20 cellular contexts compared by ENCODE assay signal in the genomic region with DNA sequence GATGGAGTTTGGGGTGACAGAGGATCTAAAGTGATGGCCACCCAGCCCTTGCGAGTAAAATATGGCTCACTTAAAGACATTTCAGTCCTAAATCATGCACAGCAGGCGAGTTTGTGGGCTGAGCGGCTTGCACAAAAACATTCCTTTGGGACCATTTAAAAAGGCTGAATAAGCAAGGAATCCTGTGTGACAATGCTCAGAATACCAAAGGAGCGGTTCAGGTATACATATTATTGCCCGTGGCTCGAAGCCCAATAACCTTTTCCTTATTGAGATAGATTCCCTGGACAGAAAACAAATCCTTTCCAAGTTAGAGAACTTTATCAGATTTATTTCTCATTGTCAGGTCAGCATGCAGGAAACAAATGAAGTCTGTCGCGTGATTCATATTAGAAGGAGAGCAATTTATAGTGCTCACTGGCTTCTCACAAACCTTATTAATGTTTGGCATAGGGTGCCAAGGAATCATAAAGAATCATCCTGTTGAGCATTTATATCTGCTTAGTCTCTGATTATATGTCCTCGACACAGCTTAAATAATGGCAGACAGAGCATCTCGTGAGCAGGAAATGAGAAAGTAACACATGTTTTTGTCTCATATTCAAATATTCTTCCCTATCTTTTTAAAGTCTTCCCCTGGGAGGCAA.
A peak's percentile ranks its signal among the peaks of the same experiment; 100 is the strongest.
DNase-seq lines count a peak whose midpoint lies in the region; ATAC-seq, FAIRE-seq and TF ChIP-seq lines count a peak whose summit lies in the region.
"Had no signal": no experiment of that assay in that cellular context is flagged by ENCODE, and none has a peak within 500 bp of the region (broad histone marks: within the 10 kb centered on the region; RNA-seq: fewer than 3 reads in every experiment).

No MANE protein-coding gene starts in this region.

- intact Hi-C loops in endothelial cell of umbilical vein (cut with micrococcal nuclease), result no loop called here
- intact Hi-C loops in OCI-LY7 (cut with micrococcal nuclease; ENCODE audit: unreplicated experiment), result no loop called here

- BruUV-seq in endothelial cell of umbilical vein (replicated peaks; lab: Mats Ljungman, UMichigan), result no TSS peak
- BruUV-seq in OCI-LY7 (replicated peaks; lab: Mats Ljungman, UMichigan), result no TSS peak

- H3K9me1 ChIP-seq in endothelial cell of umbilical vein (replicated peaks; ENCODE audit: control insufficient read depth, extremely low read depth, insufficient read depth, low read length), result no peaks in the 10 kb centered on the region

- no peak for TF ChIP-seq RAD21 in SK-N-SH (IDR thresholded peaks at IDR 0.05; ENCODE audit: low read length)

- dilution Hi-C loops in endothelial cell of umbilical vein (cut with MboI; ENCODE audit: extremely low pct_ligation_motif_present, low sequenced_read_pairs), result no loop called here

- H3K79me2 ChIP-seq in SK-N-SH (ENCODE audit: insufficient read depth) (no peaks in the 10 kb centered on the region), endothelial cell of umbilical vein (ENCODE audit: control insufficient read depth, insufficient read depth, low read length) (no peaks in the 10 kb centered on the region), OCI-LY7 (ENCODE audit: insufficient read depth, low read depth, low read length) (no peaks in the 10 kb centered on the region)

- H3K9me3 ChIP-seq in BLaER1, result no peaks in the 10 kb centered on the region
- no peaks in the 10 kb centered on the region for H3K9me3 ChIP-seq in SK-N-SH
- no peaks in the 10 kb centered on the region for H3K9me3 ChIP-seq in endothelial cell of umbilical vein (replicated peaks; ENCODE audit: control insufficient read depth, insufficient read depth, low read length)
- H3K9me3 ChIP-seq in OCI-LY7 (ENCODE audit: low read length), result no peaks in the 10 kb centered on the region
- H3K9me3 ChIP-seq: A549, gastrocnemius medialis, tibial artery had no signal

- TF ChIP-seq EP300 in SK-N-SH (IDR thresholded peaks at IDR 0.05; ENCODE audit: borderline replicate concordance in 1 of 2, low read depth in 1 of 2, low read length in 1 of 2), result peak in 1 of 2 experiments; percentile 18; a peak in 1 of 4 replicates

- 69% methylated on average over 10 of the region's 10 CpGs for WGBS in SK-N-SH (ENCODE audit: low lambda C conversion rate)

- no peak overlapping the region for H3K27ac ChIP-seq in BLaER1
- 0 out of 4 replicates have a peak overlapping the region, but pooled peaks of 1 of the 2 experiments have one; percentile 5 for H3K27ac ChIP-seq in SK-N-SH (ENCODE audit: low read depth in 2 of 2, low read length in 1 of 2)
- H3K27ac ChIP-seq in endothelial cell of umbilical vein (ENCODE audit: insufficient read depth, low read depth, low read length), result no peak overlapping the region
- H3K27ac ChIP-seq in OCI-LY7 (ENCODE audit: low read depth, low read length, poor library complexity, severe bottlenecking), result no peak overlapping the region
- H3K27ac ChIP-seq: A549, gastrocnemius medialis, tibial artery had no signal

- FAIRE-seq in endothelial cell of umbilical vein (lab: Jason Lieb, UNC), result peak; percentile 56
- FAIRE-seq: A549 had no signal

- POLR2A ChIA-PET in SK-N-SH (lab: Yijun Ruan, JAX) (no interaction called here), endothelial cell of umbilical vein (lab: Charles Lee) (no interaction called here), OCI-LY7 (lab: Charles Lee) (no interaction called here)

- TF ChIP-seq POLR2A in endothelial cell of umbilical vein (IDR thresholded peaks at IDR 0.05; ENCODE audit: low read depth, low read length), result no peak

- H3K27me3 Mint-ChIP-seq in nephron (ENCODE audit: low read depth), result no peaks in the 10 kb centered on the region
- H3K27me3 Mint-ChIP-seq: CD4-positive, alpha-beta T cell; naive thymus-derived CD8-positive, alpha-beta T cell; stimulated activated memory B cell treated with anti-CD40 and anti-IgM and Interleukin-4, amounts not matched to agents 10 μg/mL and 1 μg/mL and 100 μg/mL, for 72 hours had no signal

- H3K4me2 ChIP-seq in BLaER1 (peak overlapping the region; percentile 55), SK-N-SH (no peak overlapping the region), endothelial cell of umbilical vein (ENCODE audit: insufficient read depth, low read length) (no peak overlapping the region), OCI-LY7 (ENCODE audit: low read length) (no peak overlapping the region)
- H3K4me2 ChIP-seq: A549 had no signal

- TF ChIP-seq CTCF in SK-N-SH (IDR thresholded peaks at IDR 0.05) (no peak), endothelial cell of umbilical vein (IDR thresholded peaks at IDR 0.05; ENCODE audit: extremely low read depth in 1 of 2, insufficient read depth in 1 of 2, low read depth in 1 of 2, low read length in 2 of 2) (no peak), nephron (IDR thresholded peaks at IDR 0.05; ENCODE audit: unreplicated experiment in 3 of 3) (no peak), OCI-LY7 (conservative IDR thresholded peaks at IDR 0.05; ENCODE audit: low read length) (no peak)

- ATAC-seq in GM18502 (IDR thresholded peaks at IDR 0.05; ENCODE audit: poor library complexity, unreplicated experiment) (no peak), HG03460 (IDR thresholded peaks at IDR 0.05; ENCODE audit: unreplicated experiment) (no peak), GM19455 (IDR thresholded peaks at IDR 0.05; ENCODE audit: unreplicated experiment) (no peak)
- ATAC-seq: A549; gastrocnemius medialis; naive thymus-derived CD8-positive, alpha-beta T cell; stimulated activated memory B cell treated with anti-CD40 and anti-IgM and Interleukin-4, amounts not matched to agents 10 μg/mL and 1 μg/mL and 100 μg/mL, for 72 hours had no signal

- H4K20me1 ChIP-seq in BLaER1 (no peaks in the 10 kb centered on the region), SK-N-SH (ENCODE audit: insufficient read depth) (no peaks in the 10 kb centered on the region), endothelial cell of umbilical vein (replicated peaks; ENCODE audit: control insufficient read depth, extremely low read depth, insufficient read depth, low read length) (no peaks in the 10 kb centered on the region), OCI-LY7 (ENCODE audit: insufficient read depth, low read length) (no peaks in the 10 kb centered on the region)

- H3K36me3 ChIP-seq in BLaER1 (no peaks in the 10 kb centered on the region), SK-N-SH (replicated peaks in 1 of 2; ENCODE audit: control insufficient read depth in 1 of 2, insufficient read depth in 2 of 2, low read length in 1 of 2) (peaks cover 0 to 2% of the 10 kb centered on the region in 2 experiments), endothelial cell of umbilical vein (ENCODE audit: control insufficient read depth in 2 of 2, extremely low read depth in 1 of 2, insufficient read depth in 2 of 2, low read length in 2 of 2) (no peaks in the 10 kb centered on the region), OCI-LY7 (ENCODE audit: insufficient read depth, low read length) (no peaks in the 10 kb centered on the region)

- peaks cover 53% of the 10 kb centered on the region for H3K4me1 Mint-ChIP-seq in nephron
- H3K4me1 Mint-ChIP-seq: naive thymus-derived CD8-positive, alpha-beta T cell; stimulated activated memory B cell treated with anti-CD40 and anti-IgM and Interleukin-4, amounts not matched to agents 10 μg/mL and 1 μg/mL and 100 μg/mL, for 72 hours had no signal

- H3K9me3 Mint-ChIP-seq in nephron, result no peaks in the 10 kb centered on the region
- H3K9me3 Mint-ChIP-seq: CD4-positive, alpha-beta T cell; stimulated activated memory B cell treated with anti-CD40 and anti-IgM and Interleukin-4, amounts not matched to agents 10 μg/mL and 1 μg/mL and 100 μg/mL, for 72 hours had no signal

- H2AFZ ChIP-seq in SK-N-SH (ENCODE audit: low read depth), result 0 out of 2 replicates have a peak overlapping the region, but pooled peaks have one; percentile 8
- no peak overlapping the region for H2AFZ ChIP-seq in endothelial cell of umbilical vein (ENCODE audit: low read depth, low read length)
- H2AFZ ChIP-seq in OCI-LY7 (ENCODE audit: low read length), result no peak overlapping the region

- DNase-seq in SK-N-SH, result no peak
- DNase-seq in endothelial cell of umbilical vein (ENCODE audit: low read depth, low spot score), result peak; percentile 38
- DNase-seq in OCI-LY7 (ENCODE audit: low spot score), result no peak
- DNase-seq: CD4-positive, alpha-beta T cell; DMS53; gastrocnemius medialis; KG1; naive thymus-derived CD8-positive, alpha-beta T cell; NCI-H2081; NCI-H510A; Right ventricle myocardium superior; T-helper 1 cell; tibial artery had no signal

- H3K4me3 Mint-ChIP-seq in nephron, result peak overlapping the region; percentile 3 to 43 (median 27)
- H3K4me3 Mint-ChIP-seq: CD4-positive, alpha-beta T cell; naive thymus-derived CD8-positive, alpha-beta T cell; stimulated activated memory B cell treated with anti-CD40 and anti-IgM and Interleukin-4, amounts not matched to agents 10 μg/mL and 1 μg/mL and 100 μg/mL, for 72 hours had no signal

- H3K4me1 ChIP-seq in BLaER1, result peaks cover 11% of the 10 kb centered on the region
- H3K4me1 ChIP-seq in SK-N-SH (ENCODE audit: control insufficient read depth in 1 of 2, insufficient read depth in 2 of 2, low read depth in 1 of 2, low read length in 1 of 2), result no peaks in the 10 kb centered on the region
- no peaks in the 10 kb centered on the region for H3K4me1 ChIP-seq in endothelial cell of umbilical vein (ENCODE audit: control insufficient read depth, extremely low read depth, insufficient read depth, low read length)
- H3K4me1 ChIP-seq in OCI-LY7 (ENCODE audit: insufficient read depth, low read length, poor library complexity, severe bottlenecking), result no peaks in the 10 kb centered on the region
- H3K4me1 ChIP-seq: gastrocnemius medialis, tibial artery had no signal

- H3K9ac ChIP-seq in BLaER1 (no peak overlapping the region), SK-N-SH (no peak overlapping the region), endothelial cell of umbilical vein (replicated peaks; ENCODE audit: extremely low read depth, insufficient read depth, low read length) (no peak overlapping the region)

- H3K27me3 ChIP-seq in BLaER1 (no peaks in the 10 kb centered on the region), SK-N-SH (ENCODE audit: insufficient read depth) (no peaks in the 10 kb centered on the region), endothelial cell of umbilical vein (ENCODE audit: control insufficient read depth in 2 of 2, insufficient read depth in 2 of 2, low read length in 2 of 2) (no peaks in the 10 kb centered on the region)
- H3K27me3 ChIP-seq: gastrocnemius medialis, tibial artery had no signal

- CTCF ChIA-PET in SK-N-SH (lab: Yijun Ruan, JAX) (interaction anchor here (0.6 kb wide), 1 partner anchor 74 kb away, joined by 3 read pairs; no protein-coding TSS in a partner anchor), endothelial cell of umbilical vein (lab: Charles Lee) (interaction anchor here (1.6 kb wide), 1 partner anchor 77 kb away, joined by 3 read pairs; no protein-coding TSS in a partner anchor), OCI-LY7 (lab: Charles Lee; ENCODE audit: unreplicated experiment) (no interaction called here)

- peaks cover 3% of the 10 kb centered on the region for H3F3A ChIP-seq in SK-N-SH (replicated peaks; ENCODE audit: insufficient read depth)

- peaks cover 13% of the 10 kb centered on the region for H3K36me3 Mint-ChIP-seq in nephron (ENCODE audit: low read depth)

- peak overlapping the region; percentile 79 to 92 (median 92) for H3K27ac Mint-ChIP-seq in nephron
- H3K27ac Mint-ChIP-seq: CD4-positive, alpha-beta T cell; naive thymus-derived CD8-positive, alpha-beta T cell; stimulated activated memory B cell treated with anti-CD40 and anti-IgM and Interleukin-4, amounts not matched to agents 10 μg/mL and 1 μg/mL and 100 μg/mL, for 72 hours had no signal

- H3K9me2 ChIP-seq in SK-N-SH (no peaks in the 10 kb centered on the region), OCI-LY7 (ENCODE audit: insufficient read depth, low read length) (no peaks in the 10 kb centered on the region)

- H3K4me3 ChIP-seq in BLaER1, result no peak overlapping the region
- H3K4me3 ChIP-seq in SK-N-SH (ENCODE audit: low read depth in 2 of 2, low read length in 1 of 2), result no peak overlapping the region
- no peak overlapping the region for H3K4me3 ChIP-seq in endothelial cell of umbilical vein (replicated peaks in 1 of 3; ENCODE audit: insufficient read depth in 1 of 3, low read depth in 1 of 3, low read length in 3 of 3)
- no peak overlapping the region for H3K4me3 ChIP-seq in OCI-LY7 (ENCODE audit: low read depth, low read length, poor library complexity, severe bottlenecking)
- H3K4me3 ChIP-seq: A549, gastrocnemius medialis, tibial artery had no signal
